In the genomic region with DNA sequence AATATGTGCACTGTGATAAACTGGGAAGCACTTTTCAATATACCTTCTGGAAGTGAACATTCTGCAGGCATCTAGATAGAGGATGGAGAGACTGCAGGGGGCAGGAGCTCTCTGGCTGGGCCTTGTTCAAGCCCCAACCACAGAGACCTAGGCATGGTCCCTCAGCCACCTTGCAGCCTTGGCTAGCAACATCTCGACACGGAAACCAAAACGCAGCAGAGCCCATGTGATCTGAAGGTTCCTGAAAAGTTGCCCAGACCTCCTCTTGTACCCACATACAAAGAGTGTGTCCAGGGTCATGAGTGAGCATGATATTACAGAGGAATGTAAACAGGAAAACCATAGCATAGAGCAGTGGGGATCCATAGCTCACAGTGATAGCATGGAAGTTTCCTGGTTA, we compare ENCODE assay signal across 20 cellular contexts. TPM values are rescaled to one million over a fixed set of nuclear protein-coding genes. Genes with fewer than 3 reads are reported as not detected.
DNase-seq lines count a peak whose midpoint lies in the region; ATAC-seq, FAIRE-seq and TF ChIP-seq lines count a peak whose summit lies in the region.
"Had no signal": no experiment of that assay in that cellular context is flagged by ENCODE, and none has a peak within 500 bp of the region (broad histone marks: within the 10 kb centered on the region; RNA-seq: fewer than 3 reads in every experiment).

No MANE protein-coding gene starts in this region.

- FAIRE-seq in frontal cortex (lab: Jason Lieb, UNC) = no peak
- FAIRE-seq: A204.1, GM18507 had no signal

- peak; percentile 52 for DNase-seq in activated CD8-positive, alpha-beta memory T cell treated with anti-CD3 and anti-CD28 coated beads, Interleukin-2, amount 50 U/mL, for 48 hours
- no peak for DNase-seq in activated CD8-positive, alpha-beta memory T cell treated with anti-CD3 and anti-CD28 coated beads, Interleukin-2, amount 50 U/mL, for 4 hours
- DNase-seq in Daoy (ENCODE audit: low read depth) (peak; percentile 38), NAMALWA (ENCODE audit: low spot score) (peak; percentile 5), fibroblast of villous mesenchyme (ENCODE audit: low read depth) (peak; percentile 64), iPS-NIHi7 (ENCODE audit: extremely low spot score) (no peak), frontal cortex (ENCODE audit: low spot score in 2 of 2) (no peak)
- DNase-seq: DMS 273 treated with DMSO at 0.1 percent for 48 hours, DMS79 treated with DMSO at 0.1 percent for 48 hours, GOT3, NCI-H1694 treated with DMSO at 0.1 percent for 48 hours, NCI-H446, NCI-H526, Peyer's patch, SJCRH30 had no signal

- ATAC-seq in HG03139 (IDR thresholded peaks at IDR 0.05; ENCODE audit: unreplicated experiment) = no peak
- ATAC-seq: HCT116 had no signal

- TF ChIP-seq CTCF in fibroblast of villous mesenchyme (IDR thresholded peaks at IDR 0.05; ENCODE audit: insufficient read depth, low read depth, low read length) = peak; percentile 4

- no peak overlapping the region for H3K4me3 ChIP-seq in fibroblast of villous mesenchyme (ENCODE audit: low read depth, low read length)
- H3K4me3 ChIP-seq: Peyer's patch, SJCRH30 had no signal

RNA-seq across cellular contexts. Expression of gene SAMD11, which starts 33.1 kb away (rescaled TPM):
- 24.3 and 29.0 TPM in 2 replicates for total RNA-seq in Daoy (2014; rRNA removed; shearing (Covaris generic))
- total RNA-seq in fibroblast of villous mesenchyme (2.2 and 7.7 TPM in 2 replicates), frontal cortex (0.41 TPM)
- total RNA-seq: B cell had no signal

Comparison
In these comparisons a context has a peak if more than half of its experiments do, and no peak if none do; other contexts are left out.
1. DNase-seq: peak in activated CD8-positive, alpha-beta memory T cell treated with anti-CD3 and anti-CD28 coated beads, Interleukin-2, amount 50 U/mL, for 48 hours (single experiment), Daoy (single experiment), NAMALWA (single experiment) and fibroblast of villous mesenchyme (single experiment); none in activated CD8-positive, alpha-beta memory T cell treated with anti-CD3 and anti-CD28 coated beads, Interleukin-2, amount 50 U/mL, for 4 hours (single experiment), iPS-NIHi7 (single experiment) and frontal cortex (0 of 2).